ENCODE assay signal across 1 cellular context in genomic region chr4:2963185-2964076, GRCh38.
A peak's percentile ranks its signal among the peaks of the same experiment; 100 is the strongest.
TF ChIP-seq lines count a peak whose summit lies in the region.

Gene GRK4 (plus strand): TSS chr4:2963571. CDS start chr4:2964071, 500 bp downstream.
Gene NOP14 (minus strand): TSS chr4:2963406. CDS start chr4:2963319, 87 bp downstream.

TF ChIP-seq in HEK293, 187 proteins besides CTCF, POLR2A, EP300 and RAD21 (continued from another document and continues in another):
- TF ChIP-seq ZNF639 (tag by site-specific recombination; IDR thresholded peaks at IDR 0.05) (0 out of 2 replicates have a peak, but pooled peaks have one; percentile 35), ZNF24 (tag by site-specific recombination; IDR thresholded peaks at IDR 0.05) (peak; percentile 60; the same call in 1 of the 2 replicates), ZNF488 (tag by site-specific recombination; IDR thresholded peaks at IDR 0.05) (no peak), KLF17 (tag by site-specific recombination; IDR thresholded peaks at IDR 0.05) (peak; percentile 44; the same call in 1 of the 2 replicates), ZNF449 (tag by site-specific recombination; IDR thresholded peaks at IDR 0.05) (no peak; the same call in 1 of the 2 replicates), ZBTB49 (tag by site-specific recombination; IDR thresholded peaks at IDR 0.05; ENCODE audit: low read depth) (no peak), ZNF571 (tag by site-specific recombination; IDR thresholded peaks at IDR 0.05) (no peak), ZNF664 (tag by site-specific recombination; IDR thresholded peaks at IDR 0.05) (no peak), ZNF223 (tag by site-specific recombination; IDR thresholded peaks at IDR 0.05) (no peak), SP3 (tag by site-specific recombination; IDR thresholded peaks at IDR 0.05) (peak; percentile 73), HIC1 (tag by site-specific recombination; IDR thresholded peaks at IDR 0.05) (peak; percentile 30; the same call in 1 of the 2 replicates), ZNF132 (tag by site-specific recombination; IDR thresholded peaks at IDR 0.05; ENCODE audit: borderline replicate concordance) (no peak), ZNF362 (tag by site-specific recombination; IDR thresholded peaks at IDR 0.05) (no peak), ZBTB8A (tag by site-specific recombination; IDR thresholded peaks at IDR 0.05) (peak; percentile 97), ZNF658 (tag by site-specific recombination; IDR thresholded peaks at IDR 0.05) (no peak), ZNF626 (tag by site-specific recombination; IDR thresholded peaks at IDR 0.05) (no peak), BCL11A (tag by site-specific recombination; IDR thresholded peaks at IDR 0.05; ENCODE audit: low read depth) (no peak), ZNF510 (tag by site-specific recombination; IDR thresholded peaks at IDR 0.05; ENCODE audit: insufficient replicate concordance) (no peak), ZNF521 (tag by site-specific recombination; IDR thresholded peaks at IDR 0.05) (no peak), ZNF10 (tag by site-specific recombination; IDR thresholded peaks at IDR 0.05) (no peak; the same call in 1 of the 2 replicates), ZNF610 (tag by site-specific recombination; IDR thresholded peaks at IDR 0.05; ENCODE audit: borderline replicate concordance) (no peak), ZNF747 (tag by site-specific recombination; IDR thresholded peaks at IDR 0.05) (no peak), ZBTB20 (tag by site-specific recombination; IDR thresholded peaks at IDR 0.05) (peak; percentile 92), KLF8 (tag by site-specific recombination; IDR thresholded peaks at IDR 0.05) (peak; percentile 79), ZNF140 (tag by site-specific recombination; IDR thresholded peaks at IDR 0.05) (no peak), ZSCAN18 (tag by site-specific recombination; IDR thresholded peaks at IDR 0.05) (peak; percentile 8; the same call in 1 of the 2 replicates), ZNF174 (tag by site-specific recombination; IDR thresholded peaks at IDR 0.05) (no peak), ZNF221 (tag by site-specific recombination; IDR thresholded peaks at IDR 0.05; ENCODE audit: borderline replicate concordance) (no peak), ZNF623 (tag by site-specific recombination; IDR thresholded peaks at IDR 0.05) (no peak), ZNF114 (tag by site-specific recombination; IDR thresholded peaks at IDR 0.05) (no peak), YY1 (tag by site-specific recombination; IDR thresholded peaks at IDR 0.05) (peak; percentile 74), ZSCAN30 (tag by site-specific recombination; IDR thresholded peaks at IDR 0.05) (peak; percentile 35; the same call in 1 of the 2 replicates), ZNF423 (tag by site-specific recombination; IDR thresholded peaks at IDR 0.05) (peak; percentile 87), ZNF23 (tag by site-specific recombination; IDR thresholded peaks at IDR 0.05; ENCODE audit: borderline replicate concordance) (no peak), PATZ1 (tag by site-specific recombination; IDR thresholded peaks at IDR 0.05) (peak; percentile 4; the same call in 1 of the 2 replicates), INSM2 (tag by site-specific recombination; IDR thresholded peaks at IDR 0.05) (0 out of 2 replicates have a peak, but pooled peaks have one; percentile 51), ZSCAN16 (tag by site-specific recombination; IDR thresholded peaks at IDR 0.05) (peak; percentile 67; the same call in 1 of the 2 replicates), FEZF1 (tag by site-specific recombination; IDR thresholded peaks at IDR 0.05) (no peak), ZNF701 (tag by site-specific recombination; IDR thresholded peaks at IDR 0.05) (no peak), ZNF707 (tag by site-specific recombination; IDR thresholded peaks at IDR 0.05) (no peak), ZNF596 (tag by site-specific recombination; IDR thresholded peaks at IDR 0.05) (no peak), ZFHX2 (tag by site-specific recombination; conservative IDR thresholded peaks at IDR 0.05) (peak; percentile 81), ZXDB (tag by site-specific recombination; IDR thresholded peaks at IDR 0.05) (peak; percentile 89; the same call in 1 of the 2 replicates), WT1 (tag by site-specific recombination; IDR thresholded peaks at IDR 0.05) (no peak), ZNF530 (tag by site-specific recombination; IDR thresholded peaks at IDR 0.05; ENCODE audit: low read depth) (no peak), ZNF16 (tag by site-specific recombination; IDR thresholded peaks at IDR 0.05; ENCODE audit: low read depth) (no peak), ZBTB6 (tag by site-specific recombination; IDR thresholded peaks at IDR 0.05) (no peak)
